25 cellular contexts compared by ENCODE assay signal in the genomic region with DNA sequence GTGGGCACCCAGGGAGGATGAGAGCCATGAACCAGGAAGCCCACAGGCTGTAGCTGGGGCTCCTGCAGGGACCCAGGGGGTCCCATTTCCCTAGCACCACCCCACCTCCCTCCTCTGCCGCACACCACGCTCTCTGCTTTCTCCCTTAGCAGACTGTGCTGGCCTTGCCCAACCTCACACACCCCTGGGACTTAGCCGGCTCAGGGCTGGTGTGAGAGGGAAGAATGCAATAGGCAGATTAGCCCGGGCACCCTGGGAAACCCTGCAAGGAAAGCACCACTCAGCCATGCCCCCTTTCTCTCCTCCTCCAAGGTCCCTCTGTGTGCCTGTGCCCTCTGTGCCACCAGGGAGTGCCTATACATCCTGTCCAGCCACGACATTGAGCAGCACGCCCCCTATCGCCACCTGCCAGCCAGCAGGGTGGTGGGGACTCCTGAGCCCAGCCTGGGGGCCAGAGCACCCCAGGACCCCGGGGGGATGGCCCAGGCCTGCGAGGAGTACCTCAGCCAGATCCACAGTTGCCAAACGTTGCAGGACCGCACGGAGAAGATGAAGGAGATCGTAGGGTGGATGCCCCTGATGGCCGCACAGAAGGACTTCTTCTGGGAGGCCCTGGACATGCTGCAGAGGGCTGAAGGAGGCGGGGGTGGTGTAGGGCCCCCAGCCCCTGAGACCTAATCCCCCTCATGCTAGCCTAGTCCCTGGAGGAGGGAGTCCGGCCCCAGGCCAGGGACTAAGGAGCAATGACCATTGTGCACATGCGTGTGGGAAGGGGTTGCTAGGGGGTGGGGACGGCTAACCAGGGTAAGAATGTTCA. TPM values are rescaled to one million over a fixed set of nuclear protein-coding genes. Genes with fewer than 3 reads are reported as not detected.
A peak's percentile ranks its signal among the peaks of the same experiment; 100 is the strongest.
DNase-seq lines count a peak whose midpoint lies in the region; ATAC-seq, FAIRE-seq and TF ChIP-seq lines count a peak whose summit lies in the region.
"Had no signal": no experiment of that assay in that cellular context is flagged by ENCODE, and none has a peak within 500 bp of the region (broad histone marks: within the 10 kb centered on the region; RNA-seq: fewer than 3 reads in every experiment).

No MANE protein-coding gene starts in this region.

- BruUV-seq in HepG2 (replicated peaks; lab: Mats Ljungman, UMichigan): no TSS peak

- TF ChIP-seq RAD21 in HepG2 (CRISPR knock-in tag; IDR thresholded peaks at IDR 0.05): 0 out of 2 replicates have a peak, but pooled peaks have one; percentile 23

- in situ Hi-C loops in HepG2 (cut with HindIII; ENCODE audit: extremely low pct_ligation_motif_present, low pct_unique_long_range_greater_than_20kb) (no loop called here), gastrocnemius medialis (cut with MboI; ENCODE audit: low sequenced_read_pairs in 4 of 4) (no loop called here)

- peaks cover 15% of the 10 kb centered on the region for H3K36me3 Mint-ChIP-seq in WTC11
- H3K36me3 Mint-ChIP-seq: activated naive CD8-positive, alpha-beta T cell; memory B cell; natural killer cell had no signal

- ATAC-seq in HepG2: peak; percentile 68
- no peak for ATAC-seq in right lobe of liver
- no peak for ATAC-seq in WTC11
- ATAC-seq in GM18861 (IDR thresholded peaks at IDR 0.05; ENCODE audit: unreplicated experiment): no peak
- ATAC-seq in gastrocnemius medialis: no peak
- ATAC-seq: effector memory CD8-positive, alpha-beta T cell; natural killer cell had no signal

- intact Hi-C loops in HepG2 (cut with micrococcal nuclease; ENCODE audit: unreplicated experiment) (no loop called here), right lobe of liver (cut with DNase I) (no loop called here), gastrocnemius medialis (cut with DNase I; ENCODE audit: low total_unique reads) (loop anchor here (10.0 kb wide), 1 partner anchor 1474 kb away; no protein-coding TSS in a partner anchor)

- no peak overlapping the region for H3K4me3 Mint-ChIP-seq in WTC11
- H3K4me3 Mint-ChIP-seq: activated naive CD8-positive, alpha-beta T cell; effector memory CD8-positive, alpha-beta T cell; IgD-negative memory B cell; memory B cell; natural killer cell had no signal

- TF ChIP-seq CTCF in HepG2 (CRISPR knock-in tag; IDR thresholded peaks at IDR 0.05) (peak; percentile 64), right lobe of liver (IDR thresholded peaks at IDR 0.05) (no peak), WTC11 (IDR thresholded peaks at IDR 0.05) (no peak), retinal pigment epithelial cell (conservative IDR thresholded peaks at IDR 0.05; ENCODE audit: low read depth, low read length) (peak; percentile 53), gastrocnemius medialis (IDR thresholded peaks at IDR 0.05 in 4 of 5, conservative IDR thresholded peaks at IDR 0.05 in 1 of 5) (no peak)

- WGBS in HepG2 (ENCODE audit: low lambda C conversion rate): 21% methylated on average over 12 of the region's 18 CpGs
- WGBS in right lobe of liver (ENCODE audit: insufficient coverage, low coverage, low lambda C conversion rate, missing lambda C conversion rate): 69% methylated on average over 7 of the region's 18 CpGs

- H3K79me2 ChIP-seq in HepG2 (ENCODE audit: insufficient read depth, low read length) (no peaks in the 10 kb centered on the region), Karpas-422 (ENCODE audit: low read length) (no peaks in the 10 kb centered on the region)

- no peak overlapping the region for H3K27ac Mint-ChIP-seq in WTC11
- H3K27ac Mint-ChIP-seq: activated naive CD8-positive, alpha-beta T cell; IgD-negative memory B cell; memory B cell; natural killer cell had no signal

- TF ChIP-seq EP300 in HepG2 (IDR thresholded peaks at IDR 0.05; ENCODE audit: low read depth in 2 of 2, low read length in 2 of 2) (no peak), HepG2 (CRISPR knock-in tag; IDR thresholded peaks at IDR 0.05; ENCODE audit: borderline replicate concordance) (no peak)

- H2AFZ ChIP-seq in HepG2 (ENCODE audit: low read length) (no peak overlapping the region), Karpas-422 (ENCODE audit: low read length) (no peak overlapping the region)

- no peaks in the 10 kb centered on the region for H3K9me3 Mint-ChIP-seq in WTC11
- H3K9me3 Mint-ChIP-seq: effector memory CD8-positive, alpha-beta T cell; IgD-negative memory B cell; memory B cell; natural killer cell had no signal

- H3K27ac ChIP-seq in HepG2 (ENCODE audit: extremely low read length, insufficient read depth, low read length): no peak overlapping the region
- H3K27ac ChIP-seq in right lobe of liver: no peak overlapping the region
- H3K27ac ChIP-seq in Karpas-422 (ENCODE audit: low read length): no peak overlapping the region
- H3K27ac ChIP-seq in gastrocnemius medialis: no peak overlapping the region
- H3K27ac ChIP-seq: C4-2B, esophagus squamous epithelium, SK-N-MC, thyroid gland had no signal

- H3K9me3 ChIP-seq in HepG2 (ENCODE audit: low read length) (no peaks in the 10 kb centered on the region), right lobe of liver (no peaks in the 10 kb centered on the region), Karpas-422 (ENCODE audit: low read length) (no peaks in the 10 kb centered on the region), gastrocnemius medialis (no peaks in the 10 kb centered on the region)
- H3K9me3 ChIP-seq: esophagus squamous epithelium, thyroid gland had no signal

- H3K27me3 ChIP-seq in HepG2 (ENCODE audit: control insufficient read depth in 1 of 2, insufficient read depth in 2 of 2, low read length in 2 of 2): peaks cover 2 to 9% of the 10 kb centered on the region in 2 experiments; a peak in 1 of 5 replicates
- no peaks in the 10 kb centered on the region for H3K27me3 ChIP-seq in right lobe of liver
- H3K27me3 ChIP-seq in Karpas-422 (ENCODE audit: low read length): no peaks in the 10 kb centered on the region
- peaks cover 0 to 14% (median 8%) of the 10 kb centered on the region in 3 donors for H3K27me3 ChIP-seq in gastrocnemius medialis
- H3K27me3 ChIP-seq: esophagus squamous epithelium, thyroid gland had no signal

- DNase-seq in HepG2 (ENCODE audit: low spot score) (no peak), right lobe of liver (no peak), Karpas-422 (peak; percentile 78), WTC11 (ENCODE audit: low spot score) (peak; percentile 50), retinal pigment epithelial cell (ENCODE audit: low read depth) (no peak), gastrocnemius medialis (no peak), DMS79 treated with DMSO at 0.1 percent for 48 hours (lab: John Stamatoyannopoulos, UW) (no peak)
- DNase-seq: activated CD4-positive, CD25-positive, alpha-beta regulatory T cell treated with anti-CD3 and anti-CD28 coated beads, Interleukin-2, amount 50 U/mL, for 72 hours; effector memory CD8-positive, alpha-beta T cell; esophagus squamous epithelium; natural killer cell; NCI-H774; posterior cingulate gyrus; stimulated activated naive CD4-positive, alpha-beta T cell treated with Interleukin-2 at 50 U/mL for 16 hours; T-helper 9 cell; thyroid gland had no signal

- CTCF ChIA-PET in HepG2 (lab: Yijun Ruan, JAX; ENCODE audit: low intra/inter-chr PET ratio, low total read pairs): no interaction called here
- CTCF ChIA-PET in WTC11 (lab: Charles Lee): interaction anchor here (2.1 kb wide), 1 partner anchor 105 kb away, joined by 6 read pairs; a partner anchor contains a TSS

- TF ChIP-seq POLR2A in HepG2 (IDR thresholded peaks at IDR 0.05; ENCODE audit: insufficient read depth in 1 of 2, low read depth in 2 of 2, low read length in 2 of 2) (no peak), right lobe of liver (IDR thresholded peaks at IDR 0.05) (no peak), gastrocnemius medialis (IDR thresholded peaks at IDR 0.05) (no peak)

- H3K4me1 ChIP-seq in HepG2 (ENCODE audit: insufficient read depth, low read length) (peaks cover 44% of the 10 kb centered on the region), right lobe of liver (peaks cover 0 to 20% (median 9%) of the 10 kb centered on the region in 4 donors), Karpas-422 (ENCODE audit: low read length) (peaks cover 30% of the 10 kb centered on the region), gastrocnemius medialis (peaks cover 4 to 13% of the 10 kb centered on the region in 2 donors)

- H3K9ac ChIP-seq in HepG2 (ENCODE audit: insufficient read depth, low read depth, low read length) (0 out of 2 replicates have a peak overlapping the region, but pooled peaks have one; percentile 13), Karpas-422 (ENCODE audit: low read length) (no peak overlapping the region)

- FAIRE-seq in HepG2 (lab: Jason Lieb, UNC): no peak
- FAIRE-seq: GM18507, RCC 7860 had no signal

- H3K4me3 ChIP-seq in HepG2 (replicated peaks in 1 of 3; ENCODE audit: insufficient read depth in 1 of 3, low read depth in 2 of 3, low read length in 3 of 3): peak overlapping the region in 1 of 3 experiments; percentile 54; a peak in 1 of 6 replicates
- no peak overlapping the region for H3K4me3 ChIP-seq in right lobe of liver
- H3K4me3 ChIP-seq in Karpas-422 (ENCODE audit: low read length): no peak overlapping the region
- no peak overlapping the region for H3K4me3 ChIP-seq in retinal pigment epithelial cell (ENCODE audit: low read length)
- H3K4me3 ChIP-seq in gastrocnemius medialis: no peak overlapping the region
- H3K4me3 ChIP-seq: esophagus squamous epithelium, SK-N-MC, thyroid gland had no signal

- peaks cover 11% of the 10 kb centered on the region for H3K27me3 Mint-ChIP-seq in WTC11 (ENCODE audit: low read depth)
- H3K27me3 Mint-ChIP-seq: activated naive CD8-positive, alpha-beta T cell; effector memory CD8-positive, alpha-beta T cell; IgD-negative memory B cell; memory B cell had no signal

- POLR2A ChIA-PET in HepG2 (lab: Yijun Ruan, JAX) (interaction anchor here (3.3 kb wide), 1 partner anchor 14 kb away, joined by 19 read pairs; a partner anchor contains a TSS), WTC11 (lab: Charles Lee) (no interaction called here)

- no peaks in the 10 kb centered on the region for H3K9me2 ChIP-seq in Karpas-422 (replicated peaks; ENCODE audit: insufficient read depth, low read length)

- H4K20me1 ChIP-seq in HepG2 (ENCODE audit: insufficient read depth, low read length) (no peaks in the 10 kb centered on the region), Karpas-422 (ENCODE audit: insufficient read depth, low read depth, low read length) (no peaks in the 10 kb centered on the region)

- H3K4me2 ChIP-seq in HepG2 (ENCODE audit: low read depth, low read length) (peak overlapping the region; percentile 64), Karpas-422 (ENCODE audit: low read depth, low read length, poor library complexity, severe bottlenecking) (no peak overlapping the region)

- H3K36me3 ChIP-seq in HepG2 (replicated peaks in 1 of 2; ENCODE audit: control insufficient read depth in 1 of 2, insufficient read depth in 2 of 2, low read length in 2 of 2) (no peaks in the 10 kb centered on the region), right lobe of liver (no peaks in the 10 kb centered on the region), Karpas-422 (ENCODE audit: insufficient read depth, low read length) (no peaks in the 10 kb centered on the region), gastrocnemius medialis (no peaks in the 10 kb centered on the region)
- H3K36me3 ChIP-seq: esophagus squamous epithelium, thyroid gland had no signal

- H3K4me1 Mint-ChIP-seq in WTC11: peaks cover 32% of the 10 kb centered on the region

RNA-seq across cellular contexts. Expression of a gene that starts 1.7 kb away (rescaled TPM):
- total RNA-seq in HepG2 (2016; rRNA removed; fragmentation: Illumina TruSeq; extraction: Trizol) (3.9 and 16.0 TPM in 2 replicates), right lobe of liver (10 to 100 TPM; 10.9 to 48.5 (median 23.6) TPM), WTC11 (2021) (53.5 to 74.8 TPM (median 70.4 TPM) in 3 replicates), gastrocnemius medialis (10 to 100 TPM in 1 of 4 donors, 1 to 10 TPM in 3; 1.6 to 17.3 (median 5.7) TPM)
- 2.1 and 2.3 TPM in 2 replicates for total RNA-seq in HepG2 (2016; cell fraction: cytosol; rRNA removed; fragmentation: Illumina TruSeq; extraction: Trizol; ENCODE audit: low read depth)
- 3.3 and 18.3 TPM in 2 replicates for total RNA-seq in HepG2 (2016; cell fraction: insoluble cytoplasmic fraction; rRNA removed; fragmentation: Illumina TruSeq; extraction: Trizol)
- total RNA-seq in HepG2 (2016; cell fraction: membrane; rRNA removed; fragmentation: Illumina TruSeq; extraction: Trizol): 1.9 and 2.0 TPM in 2 replicates
- 20.4 and 23.8 TPM in 2 replicates for total RNA-seq in HepG2 (2016; cell fraction: nucleus; rRNA removed; fragmentation: Illumina TruSeq; extraction: Trizol)
- 5.3 and 6.9 TPM in 2 replicates for polyA plus RNA-seq in HepG2 (2011; rRNA removed)
- 3.1 and 3.4 TPM in 2 replicates for polyA plus RNA-seq in HepG2 (2011; cell fraction: cytosol; rRNA removed)
- polyA plus RNA-seq in HepG2 (2011; cell fraction: nucleus; rRNA removed): 62.1 and 64.1 TPM in 2 replicates
- 15.6 and 28.9 TPM in 2 replicates for polyA plus RNA-seq in HepG2 (2012)
- 3.5 and 3.8 TPM in 2 replicates for polyA plus RNA-seq in HepG2 (2016; cell fraction: cytosol; fragmentation: Illumina TruSeq; extraction: Trizol; ENCODE audit: low read depth)
- polyA plus RNA-seq in HepG2 (2016; cell fraction: insoluble cytoplasmic fraction; fragmentation: Illumina TruSeq; extraction: Trizol; ENCODE audit: low read depth): 6.3 and 9.1 TPM in 2 replicates
- 3.4 and 3.6 TPM in 2 replicates for polyA plus RNA-seq in HepG2 (2016; cell fraction: membrane; fragmentation: Illumina TruSeq; extraction: Trizol; ENCODE audit: low read depth)
- 81.2 and 84.3 TPM in 2 replicates for polyA plus RNA-seq in HepG2 (2016; cell fraction: nucleus; fragmentation: Illumina TruSeq; extraction: Trizol; ENCODE audit: insufficient read depth, low read depth)
- polyA minus RNA-seq in HepG2 (2011; rRNA and poly(A)+ RNA removed; ENCODE audit: low replicate concordance): 1.7 and 2.2 TPM in 2 replicates
- 3.4 and 4.9 TPM in 2 replicates for polyA minus RNA-seq in HepG2 (2011; cell fraction: cytosol; rRNA and poly(A)+ RNA removed)
- polyA minus RNA-seq in HepG2 (2011; cell fraction: nucleus; rRNA and poly(A)+ RNA removed): 7.1 and 9.0 TPM in 2 replicates
- 2.8 and 12.3 TPM in 2 replicates for total RNA-seq in Karpas-422 (2014; rRNA removed; shearing (Covaris generic); ENCODE audit: low replicate concordance)

RNA-seq across cellular contexts. Expression of a gene that starts 11.9 kb away (rescaled TPM):
- total RNA-seq in HepG2 (2016; rRNA removed; fragmentation: Illumina TruSeq; extraction: Trizol) (6.1 and 7.6 TPM in 2 replicates), right lobe of liver (10 to 100 TPM in 5 of 6 experiments, 1 to 10 TPM in 1; 8.6 to 19.3 (median 13.9) TPM), WTC11 (2021) (21.9 to 22.4 TPM (median 22.0 TPM) in 3 replicates), gastrocnemius medialis (1 to 10 TPM; 3.5 to 9.1 (median 4.6) TPM)
- total RNA-seq in HepG2 (2016; cell fraction: cytosol; rRNA removed; fragmentation: Illumina TruSeq; extraction: Trizol; ENCODE audit: low read depth): 12.3 and 20.4 TPM in 2 replicates
- 4.0 and 7.0 TPM in 2 replicates for total RNA-seq in HepG2 (2016; cell fraction: insoluble cytoplasmic fraction; rRNA removed; fragmentation: Illumina TruSeq; extraction: Trizol)
- 15.9 and 22.1 TPM in 2 replicates for total RNA-seq in HepG2 (2016; cell fraction: membrane; rRNA removed; fragmentation: Illumina TruSeq; extraction: Trizol)
- 4.2 and 6.2 TPM in 2 replicates for total RNA-seq in HepG2 (2016; cell fraction: nucleus; rRNA removed; fragmentation: Illumina TruSeq; extraction: Trizol)
- polyA plus RNA-seq in HepG2 (2011; rRNA removed): 8.6 and 8.8 TPM in 2 replicates
- polyA plus RNA-seq in HepG2 (2011; cell fraction: cytosol; rRNA removed): 3.9 and 6.3 TPM in 2 replicates
- 21.4 and 23.3 TPM in 2 replicates for polyA plus RNA-seq in HepG2 (2011; cell fraction: nucleus; rRNA removed)
- 7.9 and 11.0 TPM in 2 replicates for polyA plus RNA-seq in HepG2 (2012)
- polyA plus RNA-seq in HepG2 (2016; cell fraction: cytosol; fragmentation: Illumina TruSeq; extraction: Trizol; ENCODE audit: low read depth): 45.9 and 64.3 TPM in 2 replicates
- polyA plus RNA-seq in HepG2 (2016; cell fraction: insoluble cytoplasmic fraction; fragmentation: Illumina TruSeq; extraction: Trizol; ENCODE audit: low read depth): 15.6 and 23.4 TPM in 2 replicates
- 47.5 and 59.2 TPM in 2 replicates for polyA plus RNA-seq in HepG2 (2016; cell fraction: membrane; fragmentation: Illumina TruSeq; extraction: Trizol; ENCODE audit: low read depth)
- 17.4 and 18.3 TPM in 2 replicates for polyA plus RNA-seq in HepG2 (2016; cell fraction: nucleus; fragmentation: Illumina TruSeq; extraction: Trizol; ENCODE audit: insufficient read depth, low read depth)
- 3.9 and 4.7 TPM in 2 replicates for polyA minus RNA-seq in HepG2 (2011; rRNA and poly(A)+ RNA removed; ENCODE audit: low replicate concordance)
- polyA minus RNA-seq in HepG2 (2011; cell fraction: cytosol; rRNA and poly(A)+ RNA removed): 1.7 and 2.4 TPM in 2 replicates
- 4.5 and 5.2 TPM in 2 replicates for polyA minus RNA-seq in HepG2 (2011; cell fraction: nucleus; rRNA and poly(A)+ RNA removed)
- total RNA-seq in Karpas-422 (2014; rRNA removed; shearing (Covaris generic); ENCODE audit: low replicate concordance): 8.2 and 9.7 TPM in 2 replicates

RNA-seq across cellular contexts. Expression of a gene that starts 14.3 kb away (rescaled TPM):
- total RNA-seq in HepG2 (2016; rRNA removed; fragmentation: Illumina TruSeq; extraction: Trizol) (0.13 and 0.20 TPM in 2 replicates), right lobe of liver (1 to 10 TPM in 1 of 6 experiments, under 1 TPM in 5; 0.25 to 1.0 (median 0.45) TPM), WTC11 (2021) (0.70 to 1.3 TPM (median 0.94 TPM) in 3 replicates), gastrocnemius medialis (not detected)
- total RNA-seq in HepG2 (2016; cell fraction: cytosol; rRNA removed; fragmentation: Illumina TruSeq; extraction: Trizol; ENCODE audit: low read depth): 0.18 and 0.61 TPM in 2 replicates
- 0.24 TPM in 1 of 2 replicates, not detected in the other for total RNA-seq in HepG2 (2016; cell fraction: insoluble cytoplasmic fraction; rRNA removed; fragmentation: Illumina TruSeq; extraction: Trizol)
- total RNA-seq in HepG2 (2016; cell fraction: membrane; rRNA removed; fragmentation: Illumina TruSeq; extraction: Trizol): 0.12 and 0.21 TPM in 2 replicates
- 0.56 TPM in 1 of 2 replicates, not detected in the other for total RNA-seq in HepG2 (2016; cell fraction: nucleus; rRNA removed; fragmentation: Illumina TruSeq; extraction: Trizol)
- 0.31 and 0.55 TPM in 2 replicates for polyA plus RNA-seq in HepG2 (2011; rRNA removed)
- polyA plus RNA-seq in HepG2 (2011; cell fraction: cytosol; rRNA removed): 0.31 and 0.32 TPM in 2 replicates
- polyA plus RNA-seq in HepG2 (2011; cell fraction: nucleus; rRNA removed): 2.0 and 2.1 TPM in 2 replicates
- polyA plus RNA-seq in HepG2 (2012): 0.15 and 0.31 TPM in 2 replicates
- 0.08 and 0.10 TPM in 2 replicates for polyA plus RNA-seq in HepG2 (2016; cell fraction: cytosol; fragmentation: Illumina TruSeq; extraction: Trizol; ENCODE audit: low read depth)
- 0.21 and 0.26 TPM in 2 replicates for polyA plus RNA-seq in HepG2 (2016; cell fraction: insoluble cytoplasmic fraction; fragmentation: Illumina TruSeq; extraction: Trizol; ENCODE audit: low read depth)
- polyA plus RNA-seq in HepG2 (2016; cell fraction: membrane; fragmentation: Illumina TruSeq; extraction: Trizol; ENCODE audit: low read depth): 0.14 and 0.22 TPM in 2 replicates
- 0.38 and 0.51 TPM in 2 replicates for polyA plus RNA-seq in HepG2 (2016; cell fraction: nucleus; fragmentation: Illumina TruSeq; extraction: Trizol; ENCODE audit: insufficient read depth, low read depth)
- polyA minus RNA-seq in HepG2 (2011; rRNA and poly(A)+ RNA removed; ENCODE audit: low replicate concordance): 0.80 and 0.94 TPM in 2 replicates
- polyA minus RNA-seq in HepG2 (2011; cell fraction: cytosol; rRNA and poly(A)+ RNA removed): not detected in 2 replicates
- 0.26 and 0.50 TPM in 2 replicates for polyA minus RNA-seq in HepG2 (2011; cell fraction: nucleus; rRNA and poly(A)+ RNA removed)
- total RNA-seq in Karpas-422 (2014; rRNA removed; shearing (Covaris generic); ENCODE audit: low replicate concordance): 1.0 TPM in 1 of 2 replicates, not detected in the other
- total RNA-seq: glomerular endothelial cell had no signal

RNA-seq across cellular contexts. Expression of a gene that starts 14.5 kb away (rescaled TPM):
- total RNA-seq in HepG2 (2016; rRNA removed; fragmentation: Illumina TruSeq; extraction: Trizol): 2.9 and 7.0 TPM in 2 replicates
- total RNA-seq in HepG2 (2016; cell fraction: cytosol; rRNA removed; fragmentation: Illumina TruSeq; extraction: Trizol; ENCODE audit: low read depth): 10.0 and 10.9 TPM in 2 replicates
- total RNA-seq in HepG2 (2016; cell fraction: insoluble cytoplasmic fraction; rRNA removed; fragmentation: Illumina TruSeq; extraction: Trizol): 3.0 and 6.9 TPM in 2 replicates
- 2.9 and 3.8 TPM in 2 replicates for total RNA-seq in HepG2 (2016; cell fraction: membrane; rRNA removed; fragmentation: Illumina TruSeq; extraction: Trizol)
- 9.9 and 11.5 TPM in 2 replicates for total RNA-seq in HepG2 (2016; cell fraction: nucleus; rRNA removed; fragmentation: Illumina TruSeq; extraction: Trizol)
- polyA plus RNA-seq in HepG2 (2011; rRNA removed): 9.3 and 11.1 TPM in 2 replicates
- 1.9 and 2.9 TPM in 2 replicates for polyA plus RNA-seq in HepG2 (2011; cell fraction: cytosol; rRNA removed)
- 106 and 117 TPM in 2 replicates for polyA plus RNA-seq in HepG2 (2011; cell fraction: nucleus; rRNA removed)
- polyA plus RNA-seq in HepG2 (2012): 10.1 and 13.5 TPM in 2 replicates
- polyA plus RNA-seq in HepG2 (2016; cell fraction: cytosol; fragmentation: Illumina TruSeq; extraction: Trizol; ENCODE audit: low read depth): 1.1 and 1.2 TPM in 2 replicates
- polyA plus RNA-seq in HepG2 (2016; cell fraction: insoluble cytoplasmic fraction; fragmentation: Illumina TruSeq; extraction: Trizol; ENCODE audit: low read depth): 5.9 and 7.3 TPM in 2 replicates
- polyA plus RNA-seq in HepG2 (2016; cell fraction: membrane; fragmentation: Illumina TruSeq; extraction: Trizol; ENCODE audit: low read depth): 1.5 and 2.1 TPM in 2 replicates
- polyA plus RNA-seq in HepG2 (2016; cell fraction: nucleus; fragmentation: Illumina TruSeq; extraction: Trizol; ENCODE audit: insufficient read depth, low read depth): 38.5 and 39.0 TPM in 2 replicates
- 11.4 and 13.8 TPM in 2 replicates for polyA minus RNA-seq in HepG2 (2011; rRNA and poly(A)+ RNA removed; ENCODE audit: low replicate concordance)
- polyA minus RNA-seq in HepG2 (2011; cell fraction: cytosol; rRNA and poly(A)+ RNA removed): 8.0 and 17.6 TPM in 2 replicates
- polyA minus RNA-seq in HepG2 (2011; cell fraction: nucleus; rRNA and poly(A)+ RNA removed): 25.9 and 27.4 TPM in 2 replicates
- total RNA-seq in right lobe of liver: 10 to 100 TPM; 19.5 to 39.1 (median 24.7) TPM
- 11.9 and 33.5 TPM in 2 replicates for total RNA-seq in Karpas-422 (2014; rRNA removed; shearing (Covaris generic); ENCODE audit: low replicate concordance)
- total RNA-seq in WTC11 (2021): 52.0 to 59.6 TPM (median 56.7 TPM) in 3 replicates
- total RNA-seq in gastrocnemius medialis: 100 to 1,000 TPM in 1 of 4 donors, 10 to 100 TPM in 3; 71.1 to 105 (median 89.0) TPM

RNA-seq across cellular contexts. Expression of a gene that starts 26.7 kb away (rescaled TPM):
- total RNA-seq in HepG2 (2016; rRNA removed; fragmentation: Illumina TruSeq; extraction: Trizol): 0.15 TPM in 1 of 2 replicates, not detected in the other
- not detected in 2 replicates for total RNA-seq in HepG2 (2016; cell fraction: cytosol; rRNA removed; fragmentation: Illumina TruSeq; extraction: Trizol; ENCODE audit: low read depth)
- total RNA-seq in HepG2 (2016; cell fraction: insoluble cytoplasmic fraction; rRNA removed; fragmentation: Illumina TruSeq; extraction: Trizol): not detected in 2 replicates
- not detected in 2 replicates for total RNA-seq in HepG2 (2016; cell fraction: membrane; rRNA removed; fragmentation: Illumina TruSeq; extraction: Trizol)
- total RNA-seq in HepG2 (2016; cell fraction: nucleus; rRNA removed; fragmentation: Illumina TruSeq; extraction: Trizol): not detected in 2 replicates
- 0.20 TPM in 2 replicates for polyA plus RNA-seq in HepG2 (2011; rRNA removed)
- 0.13 TPM in 1 of 2 replicates, not detected in the other for polyA plus RNA-seq in HepG2 (2011; cell fraction: cytosol; rRNA removed)
- 2.5 and 2.6 TPM in 2 replicates for polyA plus RNA-seq in HepG2 (2011; cell fraction: nucleus; rRNA removed)
- polyA plus RNA-seq in HepG2 (2012): 0.70 and 1.9 TPM in 2 replicates
- polyA plus RNA-seq in HepG2 (2016; cell fraction: cytosol; fragmentation: Illumina TruSeq; extraction: Trizol; ENCODE audit: low read depth): 0.32 and 0.41 TPM in 2 replicates
- not detected in 2 replicates for polyA plus RNA-seq in HepG2 (2016; cell fraction: insoluble cytoplasmic fraction; fragmentation: Illumina TruSeq; extraction: Trizol; ENCODE audit: low read depth)
- not detected in 2 replicates for polyA plus RNA-seq in HepG2 (2016; cell fraction: membrane; fragmentation: Illumina TruSeq; extraction: Trizol; ENCODE audit: low read depth)
- not detected in 2 replicates for polyA plus RNA-seq in HepG2 (2016; cell fraction: nucleus; fragmentation: Illumina TruSeq; extraction: Trizol; ENCODE audit: insufficient read depth, low read depth)
- not detected in 2 replicates for polyA minus RNA-seq in HepG2 (2011; rRNA and poly(A)+ RNA removed; ENCODE audit: low replicate concordance)
- not detected in 2 replicates for polyA minus RNA-seq in HepG2 (2011; cell fraction: cytosol; rRNA and poly(A)+ RNA removed)
- not detected in 2 replicates for polyA minus RNA-seq in HepG2 (2011; cell fraction: nucleus; rRNA and poly(A)+ RNA removed)
- total RNA-seq in right lobe of liver: 1 to 10 TPM in 3 of 6 experiments, under 1 TPM in 1, not detected in 2; 0.53 to 4.5 (median 2.2) TPM
- total RNA-seq in Karpas-422 (2014; rRNA removed; shearing (Covaris generic); ENCODE audit: low replicate concordance): 2.5 and 4.9 TPM in 2 replicates
- 9.3 to 11.7 TPM (median 9.7 TPM) in 3 replicates for total RNA-seq in WTC11 (2021)
- under 1 TPM in 1 of 4 donors, not detected in 3; 0.49 TPM for total RNA-seq in gastrocnemius medialis

Comparison
In these comparisons a context has a peak if more than half of its experiments do, and no peak if none do; other contexts are left out.
1. CTCF ChIP-seq: peak in HepG2 (single experiment) and retinal pigment epithelial cell (single experiment); none in right lobe of liver (0 of 4), WTC11 (single experiment) and gastrocnemius medialis (0 of 5).
2. DNase-seq: peak in Karpas-422 (single experiment) and WTC11 (single experiment); none in HepG2 (single experiment), right lobe of liver (0 of 3), retinal pigment epithelial cell (single experiment), gastrocnemius medialis (0 of 2) and DMS79 treated with DMSO at 0.1 percent for 48 hours (single experiment).